Comparison of ENCODE assay signal across 22 cellular contexts in the genomic region with DNA sequence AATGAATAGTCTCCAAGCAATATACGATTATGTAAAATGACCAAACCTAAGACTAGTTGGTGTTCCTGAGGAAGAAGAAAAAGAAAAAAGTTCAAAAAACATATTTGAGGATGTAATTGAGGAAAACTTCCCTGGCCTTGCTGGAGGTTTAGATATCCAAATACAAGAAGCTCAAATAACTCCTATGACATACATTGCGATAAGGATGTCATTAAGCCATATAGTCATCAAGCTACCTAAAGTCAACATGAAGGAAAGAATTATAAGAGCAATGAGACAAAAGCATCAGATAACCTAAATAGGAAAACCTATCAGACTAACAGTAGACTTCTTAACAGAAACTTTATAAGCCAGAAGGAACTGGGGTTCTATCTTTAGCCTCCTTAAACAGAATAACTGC.
DNase-seq lines count a peak whose midpoint lies in the region; ATAC-seq, FAIRE-seq and TF ChIP-seq lines count a peak whose summit lies in the region.
"Had no signal": no experiment of that assay in that cellular context is flagged by ENCODE, and none has a peak within 500 bp of the region (broad histone marks: within the 10 kb centered on the region; RNA-seq: fewer than 3 reads in every experiment).

No MANE protein-coding gene starts in this region.

- in situ Hi-C loops in transverse colon (cut with MboI; ENCODE audit: low pct_ligation_motif_present in 1 of 4, low pct_unique_long_range_greater_than_20kb in 1 of 4, low sequenced_read_pairs in 3 of 4) (no loop called here), KBM-7 (cut with MboI; ENCODE audit: low pct_unique_long_range_greater_than_20kb, low sequenced_read_pairs) (no loop called here)

- H3K4me3 Mint-ChIP-seq in activated naive CD8-positive, alpha-beta T cell treated with anti-CD3 and anti-CD28 coated beads for 36 hours: no peak overlapping the region
- H3K4me3 Mint-ChIP-seq: CD4-positive, alpha-beta memory T cell; CD4-positive, CD25-positive, alpha-beta regulatory T cell; CD8-positive, alpha-beta memory T cell had no signal

- H3K9me3 Mint-ChIP-seq in activated naive CD8-positive, alpha-beta T cell treated with anti-CD3 and anti-CD28 coated beads for 36 hours: peaks cover 6% of the 10 kb centered on the region

- peaks cover 0 to 3% (median 0%) of the 10 kb centered on the region in 4 donors for H3K27me3 ChIP-seq in pancreas
- no peaks in the 10 kb centered on the region for H3K27me3 ChIP-seq in transverse colon
- H3K27me3 ChIP-seq: BLaER1 treated with 17β-estradiol and CSF1 and Interleukin-3, amounts not matched to agents 10 nM and 100 nM had no signal

- H3K36me3 Mint-ChIP-seq in activated naive CD8-positive, alpha-beta T cell treated with anti-CD3 and anti-CD28 coated beads for 36 hours: no peaks in the 10 kb centered on the region
- H3K36me3 Mint-ChIP-seq: CD4-positive, alpha-beta memory T cell; CD4-positive, CD25-positive, alpha-beta regulatory T cell; CD8-positive, alpha-beta memory T cell had no signal

- H3K4me1 Mint-ChIP-seq in activated naive CD8-positive, alpha-beta T cell treated with anti-CD3 and anti-CD28 coated beads for 36 hours: no peaks in the 10 kb centered on the region
- H3K4me1 Mint-ChIP-seq: CD4-positive, alpha-beta memory T cell; CD4-positive, CD25-positive, alpha-beta regulatory T cell; CD8-positive, alpha-beta memory T cell had no signal

- TF ChIP-seq CTCF in pancreas (IDR thresholded peaks at IDR 0.05) (no peak), transverse colon (IDR thresholded peaks at IDR 0.05) (no peak)

- H3K9me3 ChIP-seq in pancreas: no peaks in the 10 kb centered on the region
- peaks cover 2 to 4% of the 10 kb centered on the region in 2 donors for H3K9me3 ChIP-seq in transverse colon

- no peak overlapping the region for H3K4me3 ChIP-seq in pancreas
- no peak overlapping the region for H3K4me3 ChIP-seq in transverse colon
- H3K4me3 ChIP-seq: BLaER1 treated with 17β-estradiol and CSF1 and Interleukin-3, amounts not matched to agents 10 nM and 100 nM had no signal

- WGBS in pancreas, 2 donors: 92 to 96% methylated on average over 2 of the region's 2 CpGs
- WGBS in transverse colon (ENCODE audit: low coverage in 1 of 2), 2 donors: 56 to 60% methylated on average over 2 of the region's 2 CpGs

- H3K4me1 ChIP-seq in pancreas (no peaks in the 10 kb centered on the region), transverse colon (peaks cover 0 to 22% (median 17%) of the 10 kb centered on the region in 4 donors)
- H3K4me1 ChIP-seq: BLaER1 treated with 17β-estradiol and CSF1 and Interleukin-3, amounts not matched to agents 10 nM and 100 nM had no signal

- no peak for TF ChIP-seq EP300 in transverse colon (IDR thresholded peaks at IDR 0.05; ENCODE audit: low read depth)

- no peaks in the 10 kb centered on the region for H3K36me3 ChIP-seq in pancreas
- H3K36me3 ChIP-seq in transverse colon: no peaks in the 10 kb centered on the region
- H3K36me3 ChIP-seq: BLaER1 treated with 17β-estradiol and CSF1 and Interleukin-3, amounts not matched to agents 10 nM and 100 nM had no signal

- peak; percentile 83 for ATAC-seq in left colon
- ATAC-seq in pancreas: no peak

- intact Hi-C loops in left colon (cut with DNase I, micrococcal nuclease) (no loop called here), pancreas (cut with DNase I) (no loop called here), transverse colon (cut with DNase I; ENCODE audit: low total_unique reads) (no loop called here)

- FAIRE-seq in colon (lab: Jason Lieb, UNC): peak; percentile 79
- FAIRE-seq in pancreas (lab: Jason Lieb, UNC): peak; percentile 34
- FAIRE-seq: A204.1, G401.6, GM12891, GM19239 had no signal

- H3K27ac ChIP-seq in pancreas (no peak overlapping the region), transverse colon (peak overlapping the region; percentile 58 to 80 (median 74))
- H3K27ac ChIP-seq: BLaER1 treated with 17β-estradiol and CSF1 and Interleukin-3, amounts not matched to agents 10 nM and 100 nM; C4-2B had no signal

- no peak for DNase-seq in left colon
- no peak for DNase-seq in pancreas
- DNase-seq in transverse colon: no peak
- DNase-seq in CD1c-positive myeloid dendritic cell (ENCODE audit: extremely low spot score): no peak
- no peak for DNase-seq in NOMO-1 (lab: John Stamatoyannopoulos, UW; ENCODE audit: unreplicated experiment in 2 of 2)
- no peak for DNase-seq in KBM-7
- no peak for DNase-seq in activated naive CD8-positive, alpha-beta T cell treated with anti-CD3 and anti-CD28 coated beads for 36 hours
- DNase-seq: 8988T; ACHN; CD4-positive, alpha-beta memory T cell; CD4-positive, CD25-positive, alpha-beta regulatory T cell; CD8-positive, alpha-beta memory T cell; COR-L47; DMS79 treated with DMSO at 0.1 percent for 48 hours; GF-D8 had no signal

- no peak for TF ChIP-seq POLR2A in transverse colon (IDR thresholded peaks at IDR 0.05)

- no peak overlapping the region for H3K27ac Mint-ChIP-seq in activated naive CD8-positive, alpha-beta T cell treated with anti-CD3 and anti-CD28 coated beads for 36 hours
- H3K27ac Mint-ChIP-seq: CD4-positive, alpha-beta memory T cell; CD4-positive, CD25-positive, alpha-beta regulatory T cell; CD8-positive, alpha-beta memory T cell had no signal

- H3K27me3 Mint-ChIP-seq in activated naive CD8-positive, alpha-beta T cell treated with anti-CD3 and anti-CD28 coated beads for 36 hours: no peaks in the 10 kb centered on the region
- H3K27me3 Mint-ChIP-seq: CD4-positive, alpha-beta memory T cell; CD4-positive, CD25-positive, alpha-beta regulatory T cell; CD8-positive, alpha-beta memory T cell had no signal

Comparison
In these comparisons a context has a peak if more than half of its experiments do, and no peak if none do; other contexts are left out.
1. H3K27ac ChIP-seq: peak in transverse colon (4 of 4); none in pancreas (0 of 4).